ENCODE assay signal across 8 cellular contexts in the genomic region with DNA sequence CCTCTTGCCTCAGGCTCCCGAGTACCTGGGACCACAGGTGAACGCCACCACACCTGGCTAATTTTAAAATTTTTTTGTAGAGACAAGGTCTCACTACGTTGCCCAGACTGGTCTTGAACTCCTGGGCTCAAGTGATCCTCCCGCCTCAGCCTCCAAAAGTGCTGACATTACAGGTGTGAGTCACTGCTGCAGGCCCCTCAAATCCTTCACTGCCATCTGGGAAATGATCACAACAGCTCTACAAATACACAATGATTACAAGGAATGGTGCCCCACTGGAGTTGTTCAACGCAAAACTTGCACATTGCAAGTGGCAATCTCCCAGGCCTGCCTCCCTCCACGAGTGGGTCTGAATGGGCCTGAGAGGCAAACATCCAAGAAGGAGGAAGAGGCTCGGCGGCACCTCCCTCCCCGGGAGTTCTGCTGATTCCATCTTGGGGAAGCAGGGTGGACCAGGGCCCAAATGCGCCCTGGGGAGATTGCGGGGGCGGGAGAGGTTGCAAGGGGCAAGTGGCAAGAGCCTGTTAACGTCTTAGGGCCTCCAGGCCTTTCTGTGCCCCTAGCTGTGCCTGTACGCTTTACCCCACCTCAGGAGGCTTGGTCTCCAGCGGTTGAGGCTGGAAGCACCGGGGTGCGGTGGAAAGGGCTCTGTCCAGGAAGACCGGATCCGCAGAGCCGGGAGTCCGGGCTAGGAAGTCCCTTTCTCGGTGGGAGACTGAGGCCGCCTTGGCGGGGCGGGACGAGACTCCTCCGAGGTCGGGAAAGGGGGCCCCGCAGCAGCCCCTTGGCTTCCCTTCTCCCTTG. TPM values are rescaled to one million over a fixed set of nuclear protein-coding genes. Genes with fewer than 3 reads are reported as not detected.
DNase-seq lines count a peak whose midpoint lies in the region; ATAC-seq and TF ChIP-seq lines count a peak whose summit lies in the region.

No MANE protein-coding gene starts in this region.

- H3K23ac ChIP-seq in trophoblast cell (ENCODE audit: low read length): no peak overlapping the region

- peak overlapping the region; percentile 9 for H3K4ac ChIP-seq in trophoblast cell (ENCODE audit: low read depth, low read length)

- peak overlapping the region; percentile 53 for H4K91ac ChIP-seq in trophoblast cell (ENCODE audit: low read depth, low read length)

- H3K27me3 ChIP-seq in trophoblast cell (ENCODE audit: insufficient read depth, low read length): no peaks in the 10 kb centered on the region

- peak overlapping the region; percentile 63 for H3K18ac ChIP-seq in trophoblast cell (ENCODE audit: low read length)

- ATAC-seq in HG03280 (IDR thresholded peaks at IDR 0.05; ENCODE audit: unreplicated experiment): no peak

- H3K36me3 ChIP-seq in SK-N-MC (ENCODE audit: insufficient read depth, low read length) (no peaks in the 10 kb centered on the region), trophoblast cell (ENCODE audit: control insufficient read depth in 1 of 2, insufficient read depth in 2 of 2, low read length in 2 of 2) (no peaks in the 10 kb centered on the region)

- no peak overlapping the region for H2AK5ac ChIP-seq in trophoblast cell (ENCODE audit: low read length)

- no peak overlapping the region for H4K12ac ChIP-seq in trophoblast cell (ENCODE audit: low read depth, low read length)

- DNase-seq in SK-N-MC (ENCODE audit: low read depth, low spot score): no peak
- peak in 1 of 2 donors; percentile 71 for DNase-seq in foreskin fibroblast
- DNase-seq in trophoblast cell: peak in 1 of 2 donors; percentile 3
- no peak for DNase-seq in RKO (ENCODE audit: low spot score)
- no peak for DNase-seq in GM19240 (ENCODE audit: insufficient read length, low spot score)
- DNase-seq in activated gamma-delta T cell (lab: John Stamatoyannopoulos, UW): no peak

- H3K79me2 ChIP-seq in trophoblast cell (ENCODE audit: control insufficient read depth, insufficient read depth, low read length, poor library complexity): peaks cover 8% of the 10 kb centered on the region

- H2BK120ac ChIP-seq in trophoblast cell (ENCODE audit: insufficient read depth, low read length, poor library complexity): peak overlapping the region; percentile 16

- H3K27ac ChIP-seq in SK-N-MC (0 out of 2 replicates have a peak overlapping the region, but pooled peaks have one; percentile 19), trophoblast cell (ENCODE audit: low read depth, low read length) (no peak overlapping the region)

- H3K4me3 ChIP-seq in SK-N-MC (peak overlapping the region; percentile 92), foreskin fibroblast (ENCODE audit: low read depth in 1 of 2, low read length in 2 of 2) (peak overlapping the region; percentile 62 to 65), trophoblast cell (ENCODE audit: low read depth, low read length) (peak overlapping the region; percentile 72)

- H3K9ac ChIP-seq in SK-N-MC (ENCODE audit: insufficient read length) (peak overlapping the region; percentile 65), trophoblast cell (ENCODE audit: low read length) (peak overlapping the region; percentile 20)

- no CpG with 5 or more reads among the region's 29 CpGs for WGBS in trophoblast cell (ENCODE audit: extremely low coverage, insufficient coverage, insufficient read length)

- peak overlapping the region; percentile 75 for H2AFZ ChIP-seq in trophoblast cell (ENCODE audit: insufficient read depth, low read length, poor library complexity)

- peak overlapping the region; percentile 16 for H2BK5ac ChIP-seq in trophoblast cell (ENCODE audit: low read depth, low read length, poor library complexity)

- H4K8ac ChIP-seq in trophoblast cell (ENCODE audit: low read depth, low read length): peak overlapping the region; percentile 83

- H3K79me1 ChIP-seq in trophoblast cell (ENCODE audit: low read length): peaks cover 8% of the 10 kb centered on the region

- H3K9me3 ChIP-seq in SK-N-MC (ENCODE audit: low read depth, low read length) (no peaks in the 10 kb centered on the region), trophoblast cell (ENCODE audit: insufficient read depth, low read depth, low read length) (no peaks in the 10 kb centered on the region)

- H2BK12ac ChIP-seq in trophoblast cell (ENCODE audit: low read length): peak overlapping the region; percentile 34

- H3K14ac ChIP-seq in trophoblast cell (ENCODE audit: low read length): peak overlapping the region; percentile 47

- H3K4me1 ChIP-seq in trophoblast cell (ENCODE audit: control insufficient read depth in 1 of 2, insufficient read depth in 2 of 2, low read length in 2 of 2): peaks cover 12 to 19% of the 10 kb centered on the region in 2 experiments

- 0 out of 3 replicates have a peak, but pooled peaks have one; percentile 1 for TF ChIP-seq CTCF in GM12872 (IDR thresholded peaks at IDR 0.05; ENCODE audit: insufficient read depth, low read depth, low read length)
- no peak for TF ChIP-seq CTCF in foreskin fibroblast (IDR thresholded peaks at IDR 0.05; ENCODE audit: low read depth, low read length)

- H3K4me2 ChIP-seq in trophoblast cell (ENCODE audit: low read length): peak overlapping the region; percentile 85

RNA-seq across cellular contexts. Expression of gene IGFBP4, which starts 0.7 kb away (rescaled TPM):
- polyA plus RNA-seq in trophoblast cell (2013): 68.1 and 68.9 TPM in 2 replicates

RNA-seq across cellular contexts. Expression of gene TOP2A, which starts 24.9 kb away (rescaled TPM):
- polyA plus RNA-seq in trophoblast cell (2013): 98.7 and 104 TPM in 2 replicates

RNA-seq across cellular contexts. Expression of gene TNS4, which starts 58.8 kb away (rescaled TPM):
- 0.79 and 1.1 TPM in 2 replicates for polyA plus RNA-seq in trophoblast cell (2013)
